In genomic region chr19:55252760-55253159, GRCh38 we compare ENCODE assay signal across 15 cellular contexts. TPM values are rescaled to one million over a fixed set of nuclear protein-coding genes. Genes with fewer than 3 reads are reported as not detected.
DNase-seq lines count a peak whose midpoint lies in the region; ATAC-seq and TF ChIP-seq lines count a peak whose summit lies in the region.
"Had no signal": no experiment of that assay in that cellular context is flagged by ENCODE, and none has a peak within 500 bp of the region (broad histone marks: within the 10 kb centered on the region; RNA-seq: fewer than 3 reads in every experiment).

No MANE protein-coding gene starts in this region.

- no peaks in the 10 kb centered on the region for H3K27me3 ChIP-seq in CD4-positive, alpha-beta T cell (ENCODE audit: control insufficient read depth, insufficient read depth, low read length)
- no peaks in the 10 kb centered on the region for H3K27me3 ChIP-seq in foreskin keratinocyte
- H3K27me3 ChIP-seq: esophagus muscularis mucosa, heart right ventricle had no signal

- H3K27me3 Mint-ChIP-seq in CD4-positive, alpha-beta T cell, result no peaks in the 10 kb centered on the region
- H3K27me3 Mint-ChIP-seq in activated CD8-positive, alpha-beta T cell treated with anti-CD3 and anti-CD28 coated beads for 36 hours, result no peaks in the 10 kb centered on the region
- no peaks in the 10 kb centered on the region for H3K27me3 Mint-ChIP-seq in naive B cell
- H3K27me3 Mint-ChIP-seq: type B pancreatic cell had no signal

- CTCF ChIA-PET in CD4-positive, alpha-beta T cell (lab: Charles Lee), result no interaction called here
- CTCF ChIA-PET in activated CD8-positive, alpha-beta T cell treated with anti-CD3 and anti-CD28 coated beads for 36 hours (lab: Charles Lee), result interaction anchor here (3.5 kb wide), 2 partner anchors 39 to 131 kb away, joined by 10 to 11 read pairs; partner anchors contain the start of gene TMEM238

- no peaks in the 10 kb centered on the region for H3K9me3 Mint-ChIP-seq in CD4-positive, alpha-beta T cell
- H3K9me3 Mint-ChIP-seq in activated CD8-positive, alpha-beta T cell treated with anti-CD3 and anti-CD28 coated beads for 36 hours, result no peaks in the 10 kb centered on the region
- H3K9me3 Mint-ChIP-seq in naive B cell, result no peaks in the 10 kb centered on the region
- H3K9me3 Mint-ChIP-seq: type B pancreatic cell had no signal

- H3K9me3 ChIP-seq in CD4-positive, alpha-beta T cell (ENCODE audit: control insufficient read depth, low read length), result no peaks in the 10 kb centered on the region
- H3K9me3 ChIP-seq: esophagus muscularis mucosa, heart right ventricle, psoas muscle had no signal

- peak overlapping the region; percentile 91 for H3K4me3 ChIP-seq in GM12865 (ENCODE audit: low read depth, low read length)
- H3K4me3 ChIP-seq: coronary artery, esophagus muscularis mucosa, psoas muscle had no signal

- peak overlapping the region; percentile 96 for H3K27ac Mint-ChIP-seq in CD4-positive, alpha-beta T cell
- peak overlapping the region; percentile 99 for H3K27ac Mint-ChIP-seq in activated CD8-positive, alpha-beta T cell treated with anti-CD3 and anti-CD28 coated beads for 36 hours
- peak overlapping the region in 5 of 6 donors; percentile 66 to 100 (median 99) for H3K27ac Mint-ChIP-seq in naive B cell

- peak overlapping the region; percentile 91 for H3K4me3 Mint-ChIP-seq in CD4-positive, alpha-beta T cell
- H3K4me3 Mint-ChIP-seq in activated CD8-positive, alpha-beta T cell treated with anti-CD3 and anti-CD28 coated beads for 36 hours, result peak overlapping the region; percentile 96
- peak overlapping the region; percentile 87 to 100 (median 98) for H3K4me3 Mint-ChIP-seq in naive B cell
- H3K4me3 Mint-ChIP-seq: type B pancreatic cell had no signal

- no peak for TF ChIP-seq CTCF in CD4-positive, alpha-beta T cell (IDR thresholded peaks at IDR 0.05)
- TF ChIP-seq CTCF in GM12865 (IDR thresholded peaks at IDR 0.05; ENCODE audit: insufficient read depth, low read depth, low read length, missing control alignments), result no peak
- no peak for TF ChIP-seq CTCF in activated CD8-positive, alpha-beta T cell treated with anti-CD3 and anti-CD28 coated beads for 36 hours (IDR thresholded peaks at IDR 0.05)
- TF ChIP-seq CTCF in foreskin keratinocyte (conservative IDR thresholded peaks at IDR 0.05), result no peak

- peaks cover 83% of the 10 kb centered on the region for H3K4me1 Mint-ChIP-seq in CD4-positive, alpha-beta T cell (ENCODE audit: low read depth)
- H3K4me1 Mint-ChIP-seq in activated CD8-positive, alpha-beta T cell treated with anti-CD3 and anti-CD28 coated beads for 36 hours (ENCODE audit: low read depth), result peaks cover 45% of the 10 kb centered on the region
- peaks cover 76 to 92% (median 84%) of the 10 kb centered on the region in 3 donors for H3K4me1 Mint-ChIP-seq in naive B cell

- DNase-seq in CD4-positive, alpha-beta T cell, result no peak
- DNase-seq in GM12865 (ENCODE audit: low read depth) (no peak), naive B cell (no peak), foreskin keratinocyte (no peak), DMS53 treated with DMSO at 0.1 percent for 48 hours (lab: John Stamatoyannopoulos, UW; ENCODE audit: unreplicated experiment) (no peak), DMS153 treated with DMSO at 0.1 percent for 48 hours (lab: John Stamatoyannopoulos, UW; ENCODE audit: unreplicated experiment) (no peak)
- no peak for DNase-seq in activated CD8-positive, alpha-beta T cell treated with anti-CD3 and anti-CD28 coated beads for 36 hours
- DNase-seq in effector CD8-positive, alpha-beta T cell (lab: John Stamatoyannopoulos, UW), result no peak
- DNase-seq: heart right ventricle, NCI-H2081 treated with DMSO at 0.1 percent for 48 hours had no signal

- H3K36me3 Mint-ChIP-seq in CD4-positive, alpha-beta T cell (ENCODE audit: low read depth), result peaks cover 62% of the 10 kb centered on the region
- H3K36me3 Mint-ChIP-seq in activated CD8-positive, alpha-beta T cell treated with anti-CD3 and anti-CD28 coated beads for 36 hours (ENCODE audit: low read depth), result peaks cover 64% of the 10 kb centered on the region
- H3K36me3 Mint-ChIP-seq in naive B cell, result peaks cover 0 to 9% of the 10 kb centered on the region in 2 donors
- H3K36me3 Mint-ChIP-seq: type B pancreatic cell had no signal

- intact Hi-C loops in CD4-positive, alpha-beta T cell (cut with DNase I, micrococcal nuclease), result loop anchor here (5.0 to 10.0 kb wide), 5 partner anchors 35 to 382 kb away; partner anchors contain the start of genes ZNF524 (in 1 of the 2) and ZNF865 (in 1 of the 2)
- intact Hi-C loops in activated CD8-positive, alpha-beta T cell treated with anti-CD3 and anti-CD28 coated beads for 36 hours (cut with micrococcal nuclease), result loop anchor here (10.0 kb wide), 1 partner anchor 402 kb away; the partner anchor contains the start of gene U2AF2

- peak overlapping the region; percentile 91 for H3K27ac ChIP-seq in CD4-positive, alpha-beta T cell (ENCODE audit: low read depth, low read length)
- no peak overlapping the region for H3K27ac ChIP-seq in foreskin keratinocyte
- H3K27ac ChIP-seq: psoas muscle had no signal

- ATAC-seq in CD4-positive, alpha-beta T cell (ENCODE audit: poor library complexity), result no peak
- ATAC-seq in activated CD8-positive, alpha-beta T cell treated with anti-CD3 and anti-CD28 coated beads for 36 hours, result no peak
- ATAC-seq in naive B cell (ENCODE audit: low read depth in 2 of 2) (no peak), foreskin keratinocyte (no peak)
- ATAC-seq: heart right ventricle, psoas muscle, Right ventricle myocardium inferior had no signal

- POLR2A ChIA-PET in CD4-positive, alpha-beta T cell (lab: Charles Lee), result no interaction called here
- POLR2A ChIA-PET in activated CD8-positive, alpha-beta T cell treated with anti-CD3 and anti-CD28 coated beads for 36 hours (lab: Charles Lee), result interaction anchor here (0.7 to 5.5 kb wide), 5 partner anchors 10 to 165 kb away, joined by 3 to 40 read pairs (median 4); partner anchors contain the start of genes BRSK1 and TMEM238

- peaks cover 14% of the 10 kb centered on the region for H3K4me1 ChIP-seq in foreskin keratinocyte

RNA-seq across cellular contexts. Expression of gene PPP6R1, which starts 6.1 kb away (rescaled TPM):
- 100 to 1,000 TPM; 172 to 182 TPM for total RNA-seq in CD4-positive, alpha-beta T cell
- 100 to 1,000 TPM; 197 to 207 TPM for total RNA-seq in activated CD8-positive, alpha-beta T cell treated with anti-CD3 and anti-CD28 coated beads for 36 hours
- polyA plus RNA-seq in naive B cell (ENCODE audit: low read depth in 6 of 6), result 10 to 100 TPM; 21.4 to 81.1 (median 41.1) TPM
- 57.6 and 65.2 TPM in 2 replicates for total RNA-seq in foreskin keratinocyte
- polyA plus RNA-seq in foreskin keratinocyte, result 48.5 and 52.7 TPM in 2 replicates

RNA-seq across cellular contexts. Expression of gene TMEM86B, which starts 24.2 kb away (rescaled TPM):
- 10 to 100 TPM; 11.7 to 11.8 TPM for total RNA-seq in CD4-positive, alpha-beta T cell
- 1 to 10 TPM; 5.8 to 6.2 TPM for total RNA-seq in activated CD8-positive, alpha-beta T cell treated with anti-CD3 and anti-CD28 coated beads for 36 hours
- 1 to 10 TPM in 2 of 6 donors, under 1 TPM in 2, not detected in 2; 0.25 to 1.5 (median 0.76) TPM for polyA plus RNA-seq in naive B cell (ENCODE audit: low read depth in 6 of 6)
- 1.2 and 1.7 TPM in 2 replicates for total RNA-seq in foreskin keratinocyte
- 2.2 and 2.9 TPM in 2 replicates for polyA plus RNA-seq in foreskin keratinocyte

RNA-seq across cellular contexts. Expression of gene HSPBP1, which starts 27.1 kb away (rescaled TPM):
- total RNA-seq in CD4-positive, alpha-beta T cell, result 10 to 100 TPM; 14.3 to 15.1 TPM
- total RNA-seq in activated CD8-positive, alpha-beta T cell treated with anti-CD3 and anti-CD28 coated beads for 36 hours, result 10 to 100 TPM; 46.4 to 47.1 TPM
- polyA plus RNA-seq in naive B cell (ENCODE audit: low read depth in 6 of 6), result 10 to 100 TPM; 22.6 to 40.0 (median 32.6) TPM
- 43.0 and 45.8 TPM in 2 replicates for total RNA-seq in foreskin keratinocyte
- 74.1 and 75.2 TPM in 2 replicates for polyA plus RNA-seq in foreskin keratinocyte

RNA-seq across cellular contexts. Expression of gene BRSK1, which starts 31.0 kb away (rescaled TPM):
- total RNA-seq in CD4-positive, alpha-beta T cell, result 1 to 10 TPM; 2.6 to 2.7 TPM
- total RNA-seq in activated CD8-positive, alpha-beta T cell treated with anti-CD3 and anti-CD28 coated beads for 36 hours, result 1 to 10 TPM; 5.1 to 5.8 TPM
- polyA plus RNA-seq in naive B cell (ENCODE audit: low read depth in 6 of 6), result not detected
- total RNA-seq in foreskin keratinocyte, result 3.1 and 3.6 TPM in 2 replicates
- polyA plus RNA-seq in foreskin keratinocyte, result 2.4 and 2.6 TPM in 2 replicates

RNA-seq across cellular contexts. Expression of gene PTPRH, which starts 43.5 kb away (rescaled TPM):
- total RNA-seq in CD4-positive, alpha-beta T cell, result not detected
- total RNA-seq in activated CD8-positive, alpha-beta T cell treated with anti-CD3 and anti-CD28 coated beads for 36 hours, result not detected
- polyA plus RNA-seq in naive B cell (ENCODE audit: low read depth in 6 of 6), result not detected
- 0.11 and 0.17 TPM in 2 replicates for total RNA-seq in foreskin keratinocyte
- 0.04 and 0.06 TPM in 2 replicates for polyA plus RNA-seq in foreskin keratinocyte
